ENCODE assay signal across 8 cellular contexts in the genomic region with DNA sequence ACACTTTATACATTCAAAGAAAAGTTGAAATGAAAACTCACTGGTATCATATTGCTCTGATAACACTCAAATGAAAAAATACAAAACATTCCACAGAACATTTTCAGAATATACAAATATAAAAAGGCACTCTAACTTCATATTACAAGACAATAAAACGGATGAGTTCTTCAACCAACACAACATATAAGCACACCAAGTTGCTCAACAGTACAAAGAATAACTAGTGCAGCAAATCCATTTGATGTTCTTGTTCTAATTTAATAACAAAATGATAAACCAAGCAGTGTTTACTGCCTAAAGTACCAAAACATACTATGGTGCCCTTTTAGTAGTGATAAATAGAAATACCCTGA.
A peak's percentile ranks its signal among the peaks of the same experiment; 100 is the strongest.
DNase-seq lines count a peak whose midpoint lies in the region; ATAC-seq and TF ChIP-seq lines count a peak whose summit lies in the region.

No MANE protein-coding gene starts in this region.

- no peaks in the 10 kb centered on the region for H3K9me3 ChIP-seq in breast epithelium
- no peaks in the 10 kb centered on the region for H3K9me3 ChIP-seq in T-helper 17 cell (ENCODE audit: control insufficient read depth, low read length, poor library complexity, severe bottlenecking)
- H3K9me3 ChIP-seq in transverse colon, result no peaks in the 10 kb centered on the region

- H3K9me3 Mint-ChIP-seq in MCF 10A (ENCODE audit: unreplicated experiment), result no peaks in the 10 kb centered on the region
- H3K9me3 Mint-ChIP-seq in glutamatergic neuron (ENCODE audit: unreplicated experiment), result peaks cover 2% of the 10 kb centered on the region
- H3K9me3 Mint-ChIP-seq in progenitor cell of endocrine pancreas (ENCODE audit: low read depth), result no peaks in the 10 kb centered on the region

- intact Hi-C loops in MCF 10A (cut with micrococcal nuclease), result loop anchor here (5.0 kb wide), 1 partner anchor 60 kb away; a partner anchor contains a TSS
- intact Hi-C loops in breast epithelium (cut with DNase I; ENCODE audit: low total_unique reads), result no loop called here
- intact Hi-C loops in transverse colon (cut with DNase I; ENCODE audit: low total_unique reads), result no loop called here

- TF ChIP-seq EP300 in transverse colon (IDR thresholded peaks at IDR 0.05; ENCODE audit: low read depth), result no peak

- H3K36me3 ChIP-seq in breast epithelium, result no peaks in the 10 kb centered on the region
- H3K36me3 ChIP-seq in transverse colon, result no peaks in the 10 kb centered on the region

- POLR2A ChIA-PET in MCF 10A (lab: Yijun Ruan, JAX), result interaction anchor here (0.7 to 1.8 kb wide), 9 partner anchors 21 to 513 kb away, joined by 3 to 7 read pairs (median 3); a partner anchor contains a TSS

- H3K27ac ChIP-seq in breast epithelium (peak overlapping the region in 1 of 2 donors; percentile 22), transverse colon (peak overlapping the region; percentile 30 to 64 (median 39))

- ATAC-seq in T-helper 17 cell (no peak), GM19467 (IDR thresholded peaks at IDR 0.05; ENCODE audit: unreplicated experiment) (no peak)

- H3K4me3 Mint-ChIP-seq in MCF 10A (ENCODE audit: unreplicated experiment), result peak overlapping the region; percentile 65
- H3K4me3 Mint-ChIP-seq in T-helper 17 cell, result no peak overlapping the region
- H3K4me3 Mint-ChIP-seq in glutamatergic neuron (ENCODE audit: unreplicated experiment), result no peak overlapping the region
- no peak overlapping the region for H3K4me3 Mint-ChIP-seq in progenitor cell of endocrine pancreas (ENCODE audit: low read depth)

- H3K27ac Mint-ChIP-seq in MCF 10A (ENCODE audit: low read depth, unreplicated experiment) (peak overlapping the region; percentile 98), T-helper 17 cell (peak overlapping the region; percentile 63), glutamatergic neuron (ENCODE audit: unreplicated experiment) (peak overlapping the region; percentile 98), progenitor cell of endocrine pancreas (no peak overlapping the region)

- CTCF ChIA-PET in MCF 10A (lab: Yijun Ruan, JAX), result interaction anchor here (0.6 kb wide), 1 partner anchor 694 kb away, joined by 3 read pairs; no protein-coding TSS in a partner anchor

- H3K4me1 ChIP-seq in breast epithelium (no peaks in the 10 kb centered on the region), transverse colon (peaks cover 0 to 19% (median 8%) of the 10 kb centered on the region in 4 donors)

- BruUV-seq in MCF 10A (replicated peaks; lab: Mats Ljungman, UMichigan), result no TSS peak

- H3K27me3 ChIP-seq in breast epithelium, result no peaks in the 10 kb centered on the region
- H3K27me3 ChIP-seq in transverse colon, result no peaks in the 10 kb centered on the region

- peak; percentile 24 for DNase-seq in MCF 10A (ENCODE audit: unreplicated experiment)
- no peak for DNase-seq in breast epithelium (ENCODE audit: low spot score in 2 of 2)
- DNase-seq in T-helper 17 cell, result no peak
- no peak for DNase-seq in glutamatergic neuron
- no peak for DNase-seq in transverse colon
- DNase-seq in nucleus accumbens (lab: John Stamatoyannopoulos, UW), result no peak
- DNase-seq in progenitor cell of endocrine pancreas (ENCODE audit: low spot score, unreplicated experiment), result no peak

- no peaks in the 10 kb centered on the region for H3K27me3 Mint-ChIP-seq in MCF 10A (ENCODE audit: insufficient read depth, unreplicated experiment)
- H3K27me3 Mint-ChIP-seq in T-helper 17 cell, result no peaks in the 10 kb centered on the region
- H3K27me3 Mint-ChIP-seq in glutamatergic neuron (ENCODE audit: unreplicated experiment), result no peaks in the 10 kb centered on the region
- no peaks in the 10 kb centered on the region for H3K27me3 Mint-ChIP-seq in progenitor cell of endocrine pancreas

- in situ Hi-C loops in transverse colon (cut with MboI; ENCODE audit: low pct_ligation_motif_present in 1 of 4, low pct_unique_long_range_greater_than_20kb in 1 of 4, low sequenced_read_pairs in 3 of 4), result no loop called here

- 61 to 67% methylated on average over 1 of the region's 1 CpG for WGBS in transverse colon (ENCODE audit: low coverage in 1 of 2), 2 donors

- no peak for TF ChIP-seq POLR2A in breast epithelium (IDR thresholded peaks at IDR 0.05)
- no peak for TF ChIP-seq POLR2A in transverse colon (IDR thresholded peaks at IDR 0.05)

- no peaks in the 10 kb centered on the region for H3K36me3 Mint-ChIP-seq in MCF 10A (ENCODE audit: insufficient read depth, unreplicated experiment)
- H3K36me3 Mint-ChIP-seq in T-helper 17 cell (ENCODE audit: low read depth), result peaks cover 2% of the 10 kb centered on the region
- no peaks in the 10 kb centered on the region for H3K36me3 Mint-ChIP-seq in glutamatergic neuron (ENCODE audit: unreplicated experiment)
- no peaks in the 10 kb centered on the region for H3K36me3 Mint-ChIP-seq in progenitor cell of endocrine pancreas (ENCODE audit: insufficient read depth)

- H3K4me3 ChIP-seq in breast epithelium (no peak overlapping the region), transverse colon (no peak overlapping the region)

- TF ChIP-seq CTCF in MCF 10A (IDR thresholded peaks at IDR 0.05; ENCODE audit: unreplicated experiment) (no peak), breast epithelium (IDR thresholded peaks at IDR 0.05) (no peak), glutamatergic neuron (IDR thresholded peaks at IDR 0.05; ENCODE audit: partially characterized antibody, unreplicated experiment) (no peak), transverse colon (IDR thresholded peaks at IDR 0.05) (no peak), progenitor cell of endocrine pancreas (IDR thresholded peaks at IDR 0.05; ENCODE audit: unreplicated experiment) (no peak)

- H3K4me1 Mint-ChIP-seq in MCF 10A (ENCODE audit: insufficient read depth, unreplicated experiment), result peaks cover 18% of the 10 kb centered on the region
- H3K4me1 Mint-ChIP-seq in T-helper 17 cell, result peaks cover 23% of the 10 kb centered on the region
- peaks cover 55% of the 10 kb centered on the region for H3K4me1 Mint-ChIP-seq in glutamatergic neuron (ENCODE audit: low read depth, unreplicated experiment)
- peaks cover 15% of the 10 kb centered on the region for H3K4me1 Mint-ChIP-seq in progenitor cell of endocrine pancreas (ENCODE audit: low read depth)
